ENCODE assay signal across 23 cellular contexts in genomic region chr13:109447667-109448066, GRCh38.
"Had no signal": no experiment of that assay in that cellular context is flagged by ENCODE, and none has a peak within 500 bp of the region (broad histone marks: within the 10 kb centered on the region; RNA-seq: fewer than 3 reads in every experiment).

No MANE protein-coding gene starts in this region.

- H3K27me3 ChIP-seq: esophagus muscularis mucosa, gastroesophageal sphincter, hepatocyte, neutrophil, tibial artery, upper lobe of left lung had no signal

- H3K27ac ChIP-seq: epithelial cell of prostate, esophagus muscularis mucosa, gastroesophageal sphincter, hepatocyte, neutrophil, psoas muscle, skin epidermis, tibial artery, upper lobe of left lung had no signal

- H2AFZ ChIP-seq: hepatocyte had no signal

- H3K4me3 ChIP-seq: esophagus muscularis mucosa, gastroesophageal sphincter, hepatocyte, lung, psoas muscle, skin epidermis, tibial artery, upper lobe of left lung had no signal

- H3K27ac Mint-ChIP-seq: dendritic cell treated with granulocyte-macrophage colony-stimulating factor and Interleukin-4, amounts not matched to agents 40 ng/mL and 50 ng/mL, for 4 days; effector memory CD8-positive, alpha-beta T cell had no signal

- H3K4me1 Mint-ChIP-seq: nephron progenitor cell had no signal

- H3K36me3 ChIP-seq: esophagus muscularis mucosa, gastroesophageal sphincter, neutrophil, tibial artery, upper lobe of left lung had no signal

- H3K79me2 ChIP-seq: hepatocyte had no signal

- H3K9me3 ChIP-seq: neutrophil, upper lobe of left lung had no signal

- DNase-seq: effector memory CD8-positive, alpha-beta T cell; head of caudate nucleus; kidney; left colon; left ventricle myocardium superior; mesenchymal stem cell; midbrain; nephron progenitor cell; psoas muscle; retina; stimulated activated CD4-positive, alpha-beta T cell treated with anti-CD3 and anti-CD28 coated beads, Interleukin-2, amount 100 ng/mL, for 24 hours; stimulated activated naive CD8-positive, alpha-beta T cell treated with anti-CD3 and anti-CD28 coated beads, Interleukin-15, Interleukin-2, amounts not matched to agents 100 U/mL and 50 U/mL, for 24 hours; tibial artery; upper lobe of left lung had no signal

- H3K4me2 ChIP-seq: hepatocyte had no signal

- H3K4me1 ChIP-seq: psoas muscle, tibial artery, upper lobe of left lung had no signal

- H3K4me3 Mint-ChIP-seq: dendritic cell treated with granulocyte-macrophage colony-stimulating factor and Interleukin-4, amounts not matched to agents 40 ng/mL and 50 ng/mL, for 4 days; effector memory CD8-positive, alpha-beta T cell; nephron progenitor cell had no signal

- ATAC-seq: effector memory CD8-positive, alpha-beta T cell; gastroesophageal sphincter; left colon; left ventricle myocardium superior; psoas muscle; sciatic nerve; stimulated activated naive CD8-positive, alpha-beta T cell treated with anti-CD3 and anti-CD28 coated beads, Interleukin-15, Interleukin-2, amounts not matched to agents 100 U/mL and 50 U/mL, for 24 hours had no signal
